ENCODE assay signal across 9 cellular contexts in genomic region chr20:21096321-21097043, GRCh38. TPM values are rescaled to one million over a fixed set of nuclear protein-coding genes. Genes with fewer than 3 reads are reported as not detected.
DNase-seq lines count a peak whose midpoint lies in the region; ATAC-seq, FAIRE-seq and TF ChIP-seq lines count a peak whose summit lies in the region.
"Had no signal": no experiment of that assay in that cellular context is flagged by ENCODE, and none has a peak within 500 bp of the region (broad histone marks: within the 10 kb centered on the region; RNA-seq: fewer than 3 reads in every experiment).

No MANE protein-coding gene starts in this region.

- no peak overlapping the region for H2AFZ ChIP-seq in H1 (ENCODE audit: low read length)

- H2BK12ac ChIP-seq in H1 (ENCODE audit: low read depth, low read length): no peak overlapping the region; the same call in 1 of the 2 replicates

- no peak overlapping the region for H3K56ac ChIP-seq in H1 (replicated peaks; ENCODE audit: insufficient read length, low read depth, low read length)

- no peak for TF ChIP-seq EP300 in H1 (IDR thresholded peaks at IDR 0.05; ENCODE audit: borderline replicate concordance in 1 of 2, low read depth in 2 of 2, low read length in 2 of 2)

- H3K79me1 ChIP-seq in H1 (ENCODE audit: low read depth, low read length): no peaks in the 10 kb centered on the region

- no peak overlapping the region for H3K27ac ChIP-seq in H1 (ENCODE audit: low read depth, low read length)
- H3K27ac ChIP-seq: epithelial cell of prostate had no signal

- no peak overlapping the region for H2BK5ac ChIP-seq in H1 (ENCODE audit: low read depth, low read length)

- H3K79me2 ChIP-seq in H1 (ENCODE audit: control insufficient read depth in 1 of 2, insufficient read depth in 2 of 2, low read length in 2 of 2): no peaks in the 10 kb centered on the region

- no peaks in the 10 kb centered on the region for H4K20me1 ChIP-seq in H1 (replicated peaks in 1 of 2; ENCODE audit: control insufficient read depth in 1 of 2, insufficient read depth in 2 of 2, low read length in 2 of 2)

- ATAC-seq in HG02973 (IDR thresholded peaks at IDR 0.05; ENCODE audit: unreplicated experiment) (no peak), GM19455 (IDR thresholded peaks at IDR 0.05; ENCODE audit: unreplicated experiment) (no peak)

- no peak overlapping the region for H3K4me3 ChIP-seq in H1 (ENCODE audit: extremely low read depth in 1 of 4, insufficient read depth in 2 of 4, low read depth in 3 of 4, low read length in 4 of 4)

- peaks cover 9% of the 10 kb centered on the region; the same call in 1 of the 2 replicates for H3K23me2 ChIP-seq in H1 (ENCODE audit: low read depth, low read length)

- CTCF ChIA-PET in H1 (lab: Charles Lee; ENCODE audit: partially characterized antibody): interaction anchor here (0.7 to 5.3 kb wide), 5 partner anchors 29 to 236 kb away, joined by 3 to 17 read pairs (median 3); partner anchors contain the start of gene KIZ

- TF ChIP-seq CTCF in H1 (IDR thresholded peaks at IDR 0.05; ENCODE audit: control extremely low read depth in 1 of 3, insufficient read depth in 1 of 3, low read depth in 1 of 3, low read length in 3 of 3): no peak

- H3K4ac ChIP-seq in H1 (replicated peaks; ENCODE audit: insufficient read length, low read depth, low read length): no peak overlapping the region

- H3K9ac ChIP-seq in H1 (replicated peaks in 1 of 4; ENCODE audit: extremely low read depth in 1 of 4, low read depth in 3 of 4, low read length in 3 of 4): no peak overlapping the region

- H2BK20ac ChIP-seq in H1 (ENCODE audit: low read length): no peak overlapping the region

- H3K18ac ChIP-seq in H1 (ENCODE audit: extremely low read depth, low read length): no peak overlapping the region

- peak; percentile 62 for FAIRE-seq in H1 (lab: Jason Lieb, UNC)
- FAIRE-seq in urothelium cell line (lab: Jason Lieb, UNC): peak; percentile 89

- H3K4me2 ChIP-seq in H1 (ENCODE audit: insufficient read depth in 1 of 2, low read depth in 2 of 2, low read length in 2 of 2): peak overlapping the region; percentile 16 to 28; a peak in 3 of 4 replicates

- POLR2A ChIA-PET in H1 (lab: Charles Lee; ENCODE audit: partially characterized antibody): no interaction called here

- no peak overlapping the region for H2BK120ac ChIP-seq in H1 (replicated peaks; ENCODE audit: low read depth, low read length)

- H3K4me1 ChIP-seq in H1 (replicated peaks in 1 of 4; ENCODE audit: control insufficient read depth in 3 of 4, insufficient read depth in 4 of 4, low read length in 3 of 4): peaks cover 2 to 8% (median 6%) of the 10 kb centered on the region in 4 experiments

- H3K9me3 ChIP-seq in H1 (ENCODE audit: insufficient read depth in 2 of 2, low read depth in 1 of 2, low read length in 1 of 2): no peaks in the 10 kb centered on the region

- peak; percentile 13 for DNase-seq in stimulated activated CD4-positive, alpha-beta T cell treated with anti-CD3 and anti-CD28 coated beads, Interleukin-15, amount 100 ng/mL, for 24 hours
- DNase-seq in stimulated activated CD4-positive, alpha-beta T cell treated with anti-CD3 and anti-CD28 coated beads, Interleukin-4, amount 100 ng/mL, for 1 hour: no peak
- peak; percentile 47 for DNase-seq in NCI-H460 (ENCODE audit: extremely low read depth, low read depth)
- no peak for DNase-seq in H1 (ENCODE audit: low read depth in 1 of 2, low spot score in 2 of 2)
- DNase-seq in urothelium cell line (ENCODE audit: low spot score): peak; percentile 71
- DNase-seq in effector CD8-positive, alpha-beta T cell (lab: John Stamatoyannopoulos, UW): no peak

- no peak overlapping the region for H2BK15ac ChIP-seq in H1 (ENCODE audit: low read length)

- no peak overlapping the region for H4K8ac ChIP-seq in H1 (ENCODE audit: extremely low read depth, insufficient read depth, low read length)

- no peak overlapping the region for H3K23ac ChIP-seq in H1 (ENCODE audit: insufficient read length)

- 45% methylated on average over 10 of the region's 10 CpGs; no CpG with 5 or more reads in 1 of the 2 experiments for WGBS in H1 (ENCODE audit: extremely low coverage in 1 of 2, insufficient coverage in 1 of 2, insufficient read length in 1 of 2, insufficient replicate concordance in 2 of 2, low coverage in 1 of 2, low lambda C conversion rate in 2 of 2, missing lambda C conversion rate in 1 of 2), 2 experiments

- H4K5ac ChIP-seq in H1 (ENCODE audit: insufficient read length, low read depth, low read length): no peak overlapping the region

- no peak for TF ChIP-seq RAD21 in H1 (IDR thresholded peaks at IDR 0.05 in 1 of 2, conservative IDR thresholded peaks at IDR 0.05 in 1 of 2; ENCODE audit: low read depth in 2 of 2, low read length in 2 of 2)

- H3K14ac ChIP-seq in H1 (ENCODE audit: insufficient read length): no peak overlapping the region

- no peak overlapping the region for H2AK5ac ChIP-seq in H1 (ENCODE audit: low read depth, low read length)

- no peak for TF ChIP-seq POLR2A in H1 (IDR thresholded peaks at IDR 0.05; ENCODE audit: control extremely low read depth in 1 of 2, low read depth in 2 of 2, low read length in 2 of 2)

- H3K36me3 ChIP-seq in H1 (ENCODE audit: control insufficient read depth in 2 of 4, insufficient read depth in 4 of 4, low read length in 3 of 4): no peaks in the 10 kb centered on the region

- no peak overlapping the region for H4K91ac ChIP-seq in H1 (replicated peaks; ENCODE audit: insufficient read length, low read length)

- H3K27me3 ChIP-seq in H1 (replicated peaks in 1 of 4; ENCODE audit: control insufficient read depth in 3 of 4, extremely low read depth in 1 of 4, insufficient read depth in 3 of 4, low read length in 3 of 4): peaks cover 12 to 50% (median 40%) of the 10 kb centered on the region in 4 experiments

TF ChIP-seq in H1, 55 proteins besides CTCF, POLR2A, EP300 and RAD21 (continues in another document):
- TF ChIP-seq CHD1 (IDR thresholded peaks at IDR 0.05; ENCODE audit: low read depth, low read length) (no peak), CREB1 (IDR thresholded peaks at IDR 0.05) (peak; percentile 80), POU5F1 (IDR thresholded peaks at IDR 0.05; ENCODE audit: low read depth, low read length) (no peak), SIN3A (conservative IDR thresholded peaks at IDR 0.05 in 1 of 2, IDR thresholded peaks at IDR 0.05 in 1 of 2; ENCODE audit: low read depth in 1 of 2, low read length in 2 of 2) (0 out of 4 replicates have a peak, but pooled peaks of 1 of the 2 experiments have one; percentile 15), BRCA1 (IDR thresholded peaks at IDR 0.05; ENCODE audit: low read depth, low read length) (no peak), SIX5 (IDR thresholded peaks at IDR 0.05; ENCODE audit: low read depth, low read length) (peak; percentile 89), MAX (IDR thresholded peaks at IDR 0.05) (peak; percentile 47), KDM1A (IDR thresholded peaks at IDR 0.05; ENCODE audit: borderline replicate concordance, low read length) (no peak), ATF3 (IDR thresholded peaks at IDR 0.05; ENCODE audit: insufficient read depth, low read depth, low read length) (peak; percentile 72), TEAD4 (IDR thresholded peaks at IDR 0.05; ENCODE audit: low read depth, low read length) (0 out of 2 replicates have a peak, but pooled peaks have one; percentile 34), EGR1 (IDR thresholded peaks at IDR 0.05; ENCODE audit: borderline replicate concordance, low read depth, low read length) (no peak), USF2 (IDR thresholded peaks at IDR 0.05; ENCODE audit: low read length) (peak; percentile 86), CTBP2 (IDR thresholded peaks at IDR 0.05; ENCODE audit: borderline replicate concordance, insufficient read depth, insufficient read length, low read length) (no peak)

RNA-seq across cellular contexts. Expression of gene LINC00237, which starts 9.7 kb away (rescaled TPM):
- total RNA-seq in NCI-H460 (2014; rRNA removed; shearing (Covaris generic)): not detected in 2 replicates
- not detected in 2 replicates for polyA plus RNA-seq in NCI-H460 (2014; cell fraction: nucleus; rRNA removed)
- total RNA-seq in H1 (2021; fragmentation: NEBNext Ultra II Directional; extraction: Animal tissue kit (Norgen Biotek cat#: 25700)): 0.28 and 0.69 TPM in 2 replicates
- 0.22 and 1.4 TPM in 2 replicates for polyA plus RNA-seq in H1 (2011; rRNA removed)
- 3.6 TPM for polyA plus RNA-seq in H1 (2011; cell fraction: cytosol; rRNA removed)
- polyA plus RNA-seq in H1 (2011; cell fraction: nucleus; rRNA removed): 0.74 TPM
- polyA plus RNA-seq in H1 (2012, experiment 1 of 2): 0.24 to 1.4 TPM (median 0.40 TPM) in 4 replicates
- polyA plus RNA-seq in H1 (2012, experiment 2 of 2): not detected
- polyA plus RNA-seq in H1 (2013, experiment 1 of 2): 0.28 TPM
- polyA plus RNA-seq in H1 (2013, experiment 2 of 2): 0.55 TPM
- 0.29 and 0.66 TPM in 2 replicates for polyA minus RNA-seq in H1 (2011; rRNA and poly(A)+ RNA removed)
- not detected for polyA minus RNA-seq in H1 (2011; cell fraction: cytosol; rRNA and poly(A)+ RNA removed)
- not detected for polyA minus RNA-seq in H1 (2011; cell fraction: nucleus; rRNA and poly(A)+ RNA removed)

RNA-seq across cellular contexts. Expression of gene KIZ, which starts 29.4 kb away (rescaled TPM):
- total RNA-seq in NCI-H460 (2014; rRNA removed; shearing (Covaris generic)): 15.7 and 17.6 TPM in 2 replicates
- 15.6 and 16.1 TPM in 2 replicates for polyA plus RNA-seq in NCI-H460 (2014; cell fraction: nucleus; rRNA removed)
- total RNA-seq in H1 (2021; fragmentation: NEBNext Ultra II Directional; extraction: Animal tissue kit (Norgen Biotek cat#: 25700)): 47.9 and 51.7 TPM in 2 replicates
- polyA plus RNA-seq in H1 (2011; rRNA removed): 12.7 and 13.0 TPM in 2 replicates
- 26.3 TPM for polyA plus RNA-seq in H1 (2011; cell fraction: cytosol; rRNA removed)
- polyA plus RNA-seq in H1 (2011; cell fraction: nucleus; rRNA removed): 36.0 TPM
- 20.3 to 41.2 TPM (median 27.0 TPM) in 4 replicates for polyA plus RNA-seq in H1 (2012, experiment 1 of 2)
- polyA plus RNA-seq in H1 (2012, experiment 2 of 2): 2.5 TPM
- 47.2 TPM for polyA plus RNA-seq in H1 (2013, experiment 1 of 2)
- polyA plus RNA-seq in H1 (2013, experiment 2 of 2): 45.8 TPM
- polyA minus RNA-seq in H1 (2011; rRNA and poly(A)+ RNA removed): 16.4 and 25.0 TPM in 2 replicates
- 21.0 TPM for polyA minus RNA-seq in H1 (2011; cell fraction: cytosol; rRNA and poly(A)+ RNA removed)
- polyA minus RNA-seq in H1 (2011; cell fraction: nucleus; rRNA and poly(A)+ RNA removed): 30.8 TPM

Comparison
In these comparisons a context has a peak if more than half of its experiments do, and no peak if none do; other contexts are left out.
1. DNase-seq: peak in stimulated activated CD4-positive, alpha-beta T cell treated with anti-CD3 and anti-CD28 coated beads, Interleukin-15, amount 100 ng/mL, for 24 hours (single experiment), NCI-H460 (single experiment) and urothelium cell line (single experiment); none in stimulated activated CD4-positive, alpha-beta T cell treated with anti-CD3 and anti-CD28 coated beads, Interleukin-4, amount 100 ng/mL, for 1 hour (single experiment), H1 (0 of 2) and effector CD8-positive, alpha-beta T cell (single experiment).